ENCODE assay signal across 19 cellular contexts in genomic region chr4:75327804-75328512, GRCh38.
DNase-seq lines count a peak whose midpoint lies in the region; ATAC-seq, FAIRE-seq and TF ChIP-seq lines count a peak whose summit lies in the region.
"Had no signal": no experiment of that assay in that cellular context is flagged by ENCODE, and none has a peak within 500 bp of the region (broad histone marks: within the 10 kb centered on the region; RNA-seq: fewer than 3 reads in every experiment).

No MANE protein-coding gene starts in this region.

- TF ChIP-seq POLR2A in prostate gland (IDR thresholded peaks at IDR 0.05), result no peak
- TF ChIP-seq POLR2A in vagina (IDR thresholded peaks at IDR 0.05), result no peak

- FAIRE-seq in frontal cortex (lab: Jason Lieb, UNC), result no peak
- FAIRE-seq: GM12891, HTR-8/SVneo had no signal

- H3K27me3 ChIP-seq in heart right ventricle (no peaks in the 10 kb centered on the region), prostate gland (replicated peaks; ENCODE audit: insufficient read depth) (no peaks in the 10 kb centered on the region), vagina (no peaks in the 10 kb centered on the region)
- H3K27me3 ChIP-seq: BE2C, stomach had no signal

- H3K27ac ChIP-seq in heart right ventricle (peak overlapping the region in 1 of 10 donors; percentile 44), prostate gland (peak overlapping the region; percentile 33 to 46), vagina (peak overlapping the region; percentile 46)
- H3K27ac ChIP-seq: foreskin keratinocyte had no signal

- peak in 7 of 8 donors; percentile 31 to 90 (median 61) for ATAC-seq in heart right ventricle
- ATAC-seq: activated naive CD8-positive, alpha-beta T cell treated with anti-CD3 and anti-CD28 coated beads, Interleukin-2, amount 50 U/mL, for 24 hours; foreskin keratinocyte; naive thymus-derived CD8-positive, alpha-beta T cell had no signal

- intact Hi-C loops in heart right ventricle (cut with DNase I), result loop anchor here in 1 of 10 donors (10.0 kb wide), 1 partner anchor 393 kb away; the partner anchor contains the start of gene PARM1
- intact Hi-C loops in prostate gland (cut with DNase I), result no loop called here
- intact Hi-C loops in vagina (cut with DNase I), result loop anchor here (10.0 kb wide), 1 partner anchor 393 kb away; the partner anchor contains the start of gene PARM1

- H3K36me3 ChIP-seq in heart right ventricle (no peaks in the 10 kb centered on the region), prostate gland (no peaks in the 10 kb centered on the region), vagina (no peaks in the 10 kb centered on the region)
- H3K36me3 ChIP-seq: BE2C, stomach had no signal

- TF ChIP-seq CTCF in heart right ventricle (IDR thresholded peaks at IDR 0.05) (no peak), prostate gland (IDR thresholded peaks at IDR 0.05) (no peak), vagina (IDR thresholded peaks at IDR 0.05) (peak in 1 of 3 experiments; percentile 17)

- in situ Hi-C loops in ACHN (cut with HindIII; ENCODE audit: low pct_ligation_motif_present, low pct_unique_long_range_greater_than_20kb, low sequenced_read_pairs), result no loop called here

- H3K4me3 ChIP-seq in heart right ventricle, result no peak overlapping the region
- no peak overlapping the region for H3K4me3 ChIP-seq in prostate gland
- H3K4me3 ChIP-seq in vagina, result no peak overlapping the region
- H3K4me3 ChIP-seq: lung, stomach had no signal

- H3K9me3 ChIP-seq in heart right ventricle, result peaks cover 0 to 15% (median 2%) of the 10 kb centered on the region in 11 donors
- no peaks in the 10 kb centered on the region for H3K9me3 ChIP-seq in prostate gland
- H3K9me3 ChIP-seq in vagina, result no peaks in the 10 kb centered on the region
- H3K9me3 ChIP-seq: BE2C had no signal

- DNase-seq in amniotic epithelial cell (ENCODE audit: low read depth), result peak; percentile 75
- no peak for DNase-seq in heart right ventricle
- no peak for DNase-seq in prostate gland (ENCODE audit: low spot score)
- no peak for DNase-seq in vagina (ENCODE audit: extremely low spot score in 2 of 2)
- no peak for DNase-seq in frontal cortex (ENCODE audit: low spot score in 2 of 2)
- no peak for DNase-seq in ACHN
- DNase-seq in foreskin melanocyte, result no peak
- DNase-seq: activated B cell treated with CpG ODN at 0.5 μM for 24 hours; activated naive CD8-positive, alpha-beta T cell treated with anti-CD3 and anti-CD28 coated beads, Interleukin-2, amount 50 U/mL, for 24 hours; BE2C; foreskin keratinocyte; GF-D8; naive thymus-derived CD8-positive, alpha-beta T cell; NCI-H1694; NCI-H226; stomach had no signal

- peaks cover 0 to 25% (median 0%) of the 10 kb centered on the region in 9 donors for H3K4me1 ChIP-seq in heart right ventricle
- no peaks in the 10 kb centered on the region for H3K4me1 ChIP-seq in prostate gland (replicated peaks)
- no peaks in the 10 kb centered on the region for H3K4me1 ChIP-seq in vagina
- H3K4me1 ChIP-seq: BE2C, foreskin keratinocyte had no signal

- WGBS in heart right ventricle, 2 donors, result 54 to 63% methylated on average over 4 of the region's 4 CpGs
- 60% methylated on average over 4 of the region's 4 CpGs for WGBS in prostate gland
